In genomic region chr10:119871881-119872609, GRCh38 we compare ENCODE assay signal across 1 cellular context.
TF ChIP-seq lines count a peak whose summit lies in the region.

No MANE protein-coding gene starts in this region.

TF ChIP-seq in endothelial cell of umbilical vein, 7 proteins besides CTCF, POLR2A, EP300 and RAD21 (continued from another document):
- TF ChIP-seq GATA2 (IDR thresholded peaks at IDR 0.05; ENCODE audit: insufficient read depth, insufficient read length, low read depth, low read length) (no peak), FOS (IDR thresholded peaks at IDR 0.05; ENCODE audit: borderline replicate concordance, insufficient read depth, low read length) (no peak), JUN (IDR thresholded peaks at IDR 0.05; ENCODE audit: borderline replicate concordance, insufficient read depth, insufficient read length, low read depth) (no peak)
